In the genomic region with DNA sequence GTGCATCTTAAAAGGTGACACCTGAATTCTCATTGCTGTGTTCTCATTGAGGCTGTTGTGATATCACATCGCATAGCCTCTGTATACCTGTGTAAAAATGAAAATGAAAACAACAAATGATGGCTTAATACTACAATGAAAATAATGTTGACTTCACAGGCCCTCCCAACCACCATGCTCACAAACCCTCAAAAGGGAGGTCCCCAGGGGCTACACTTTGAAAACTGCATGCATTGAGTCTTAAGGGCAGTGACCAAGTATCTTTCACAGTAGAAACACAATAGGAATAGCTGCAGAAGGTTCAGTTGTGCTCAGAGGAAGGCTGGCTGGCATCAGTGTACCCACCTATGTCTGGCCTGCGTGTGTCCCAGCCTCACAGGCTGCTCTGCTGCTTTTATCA, we compare ENCODE assay signal across 17 cellular contexts. TPM values are rescaled to one million over a fixed set of nuclear protein-coding genes. Genes with fewer than 3 reads are reported as not detected.
DNase-seq lines count a peak whose midpoint lies in the region; ATAC-seq and TF ChIP-seq lines count a peak whose summit lies in the region.
"Had no signal": no experiment of that assay in that cellular context is flagged by ENCODE, and none has a peak within 500 bp of the region (broad histone marks: within the 10 kb centered on the region; RNA-seq: fewer than 3 reads in every experiment).

No MANE protein-coding gene starts in this region.

- TF ChIP-seq EP300 in esophagus muscularis mucosa (IDR thresholded peaks at IDR 0.05): no peak

- peak overlapping the region; percentile 2 for H3K27ac Mint-ChIP-seq in activated naive CD4-positive, alpha-beta T cell treated with anti-CD3 and anti-CD28 coated beads, Interleukin-2, amount 50 U/mL, for 24 hours
- H3K27ac Mint-ChIP-seq in activated naive CD4-positive, alpha-beta T cell treated with anti-CD3 and anti-CD28 coated beads, Interleukin-2, amount 10 ng/mL, durations not matched to agents 7 days and 5 days: no peak overlapping the region

- CTCF ChIA-PET in activated naive CD4-positive, alpha-beta T cell treated with anti-CD3 and anti-CD28 coated beads, Interleukin-2, amount 10 ng/mL, durations not matched to agents 7 days and 5 days (lab: Charles Lee): no interaction called here

- H3K27ac ChIP-seq in esophagus muscularis mucosa (replicated peaks in 1 of 4): no peak overlapping the region

- H3K4me3 ChIP-seq in GM12865 (ENCODE audit: low read depth, low read length) (no peak overlapping the region), esophagus muscularis mucosa (no peak overlapping the region)

- H3K4me1 Mint-ChIP-seq in activated naive CD4-positive, alpha-beta T cell treated with anti-CD3 and anti-CD28 coated beads, Interleukin-2, amount 50 U/mL, for 24 hours: no peaks in the 10 kb centered on the region
- H3K4me1 Mint-ChIP-seq in activated naive CD4-positive, alpha-beta T cell treated with anti-CD3 and anti-CD28 coated beads, Interleukin-2, amount 10 ng/mL, durations not matched to agents 7 days and 5 days: no peaks in the 10 kb centered on the region
- H3K4me1 Mint-ChIP-seq: H9 had no signal

- no peak for TF ChIP-seq CTCF in GM12865 (IDR thresholded peaks at IDR 0.05; ENCODE audit: insufficient read depth, low read depth, low read length, missing control alignments)
- no peak for TF ChIP-seq CTCF in esophagus muscularis mucosa (IDR thresholded peaks at IDR 0.05)

- TF ChIP-seq POLR2A in esophagus muscularis mucosa (IDR thresholded peaks at IDR 0.05; ENCODE audit: low read depth): no peak

- intact Hi-C loops in esophagus muscularis mucosa (cut with DNase I): no loop called here

- H3K9me3 ChIP-seq in esophagus muscularis mucosa: no peaks in the 10 kb centered on the region
- H3K9me3 ChIP-seq: BE2C had no signal

- no peaks in the 10 kb centered on the region for H3K27me3 ChIP-seq in esophagus muscularis mucosa
- H3K27me3 ChIP-seq: BE2C had no signal

- peaks cover 6 to 59% (median 22%) of the 10 kb centered on the region in 4 donors for H3K36me3 ChIP-seq in esophagus muscularis mucosa

- 96% methylated on average over 2 of the region's 2 CpGs for WGBS in esophagus muscularis mucosa

- H3K4me1 ChIP-seq in esophagus muscularis mucosa: no peaks in the 10 kb centered on the region
- H3K4me1 ChIP-seq: BE2C had no signal

- H3K9me3 Mint-ChIP-seq in activated naive CD4-positive, alpha-beta T cell treated with anti-CD3 and anti-CD28 coated beads, Interleukin-2, amount 50 U/mL, for 24 hours: no peaks in the 10 kb centered on the region
- H3K9me3 Mint-ChIP-seq in activated naive CD4-positive, alpha-beta T cell treated with anti-CD3 and anti-CD28 coated beads, Interleukin-2, amount 10 ng/mL, durations not matched to agents 7 days and 5 days: no peaks in the 10 kb centered on the region
- H3K9me3 Mint-ChIP-seq: CD4-positive, alpha-beta memory T cell; H9 had no signal

- no peak overlapping the region for H3K4me3 Mint-ChIP-seq in activated naive CD4-positive, alpha-beta T cell treated with anti-CD3 and anti-CD28 coated beads, Interleukin-2, amount 50 U/mL, for 24 hours
- no peak overlapping the region for H3K4me3 Mint-ChIP-seq in activated naive CD4-positive, alpha-beta T cell treated with anti-CD3 and anti-CD28 coated beads, Interleukin-2, amount 10 ng/mL, durations not matched to agents 7 days and 5 days
- H3K4me3 Mint-ChIP-seq: CD4-positive, alpha-beta memory T cell; H9 had no signal

- no peaks in the 10 kb centered on the region for H3K27me3 Mint-ChIP-seq in activated naive CD4-positive, alpha-beta T cell treated with anti-CD3 and anti-CD28 coated beads, Interleukin-2, amount 50 U/mL, for 24 hours
- H3K27me3 Mint-ChIP-seq in activated naive CD4-positive, alpha-beta T cell treated with anti-CD3 and anti-CD28 coated beads, Interleukin-2, amount 10 ng/mL, durations not matched to agents 7 days and 5 days: no peaks in the 10 kb centered on the region
- H3K27me3 Mint-ChIP-seq: CD4-positive, alpha-beta memory T cell had no signal

- peak; percentile 36 for ATAC-seq in HG02610 (IDR thresholded peaks at IDR 0.05; ENCODE audit: unreplicated experiment)

- no peak for DNase-seq in activated naive CD4-positive, alpha-beta T cell treated with anti-CD3 and anti-CD28 coated beads, Interleukin-2, amount 10 ng/mL, durations not matched to agents 7 days and 5 days
- peak; percentile 13 for DNase-seq in GM12865 (ENCODE audit: low read depth)
- peak; percentile 85 for DNase-seq in esophagus muscularis mucosa (ENCODE audit: extremely low spot score)
- DNase-seq in activated CD4-positive, alpha-beta T cell treated with anti-CD3 and anti-CD28 coated beads, Interleukin-2, amount 50 U/mL, for 4 hours: no peak
- no peak for DNase-seq in activated gamma-delta T cell (lab: John Stamatoyannopoulos, UW)
- DNase-seq: BE2C; C1 segment of cervical spinal cord; CD4-positive, alpha-beta memory T cell; DMS153; DMS79; GDM1; H9; KG1 had no signal

- H3K36me3 Mint-ChIP-seq in activated naive CD4-positive, alpha-beta T cell treated with anti-CD3 and anti-CD28 coated beads, Interleukin-2, amount 50 U/mL, for 24 hours: peaks cover 35% of the 10 kb centered on the region
- H3K36me3 Mint-ChIP-seq in activated naive CD4-positive, alpha-beta T cell treated with anti-CD3 and anti-CD28 coated beads, Interleukin-2, amount 10 ng/mL, durations not matched to agents 7 days and 5 days: peaks cover 52% of the 10 kb centered on the region

RNA-seq across cellular contexts. Expression of a gene that starts 27.6 kb away (rescaled TPM):
- under 1 TPM; 0.19 to 0.42 (median 0.28) TPM for total RNA-seq in esophagus muscularis mucosa
- total RNA-seq: A172, HT-29 had no signal

Comparison
In these comparisons a context has a peak if more than half of its experiments do, and no peak if none do; other contexts are left out.
1. DNase-seq: peak in GM12865 (single experiment) and esophagus muscularis mucosa (single experiment); none in activated naive CD4-positive, alpha-beta T cell treated with anti-CD3 and anti-CD28 coated beads, Interleukin-2, amount 10 ng/mL, durations not matched to agents 7 days and 5 days (single experiment), activated CD4-positive, alpha-beta T cell treated with anti-CD3 and anti-CD28 coated beads, Interleukin-2, amount 50 U/mL, for 4 hours (0 of 2) and activated gamma-delta T cell (single experiment).